10 cellular contexts compared by ENCODE assay signal in the genomic region with DNA sequence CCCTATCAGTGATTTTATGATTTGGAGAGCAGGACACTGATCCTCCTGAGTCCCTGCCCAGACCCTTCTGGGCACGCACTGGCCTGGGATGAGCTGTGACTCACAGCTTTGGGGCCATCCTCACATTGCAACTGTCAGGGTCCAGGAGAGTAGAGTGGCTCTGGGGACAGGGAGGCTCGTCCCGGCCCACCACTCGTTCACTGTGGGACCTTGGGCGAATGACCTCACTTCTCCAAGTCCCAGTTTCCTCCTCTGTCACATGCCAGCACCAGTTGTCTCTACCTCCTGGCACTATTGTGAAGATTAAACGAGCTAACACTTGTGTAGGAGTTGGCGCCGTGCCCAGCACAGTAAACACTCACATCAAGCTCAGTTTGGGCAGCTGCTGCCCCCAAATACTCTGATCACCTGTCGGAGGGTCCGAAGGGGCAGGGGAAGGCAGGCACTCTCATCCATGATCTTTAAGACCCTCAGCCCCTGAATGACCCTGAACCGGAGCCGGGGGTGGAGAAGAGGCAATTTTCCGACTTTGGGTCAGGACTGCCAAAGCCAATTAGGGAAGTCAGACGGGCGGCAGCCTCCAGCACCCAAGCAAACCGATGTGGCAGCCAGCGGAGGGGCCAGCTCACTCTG.
DNase-seq lines count a peak whose midpoint lies in the region; ATAC-seq and TF ChIP-seq lines count a peak whose summit lies in the region.
"Had no signal": no experiment of that assay in that cellular context is flagged by ENCODE, and none has a peak within 500 bp of the region (broad histone marks: within the 10 kb centered on the region; RNA-seq: fewer than 3 reads in every experiment).

No MANE protein-coding gene starts in this region.

- H3K27me3 ChIP-seq in breast epithelium (no peaks in the 10 kb centered on the region), esophagus squamous epithelium (no peaks in the 10 kb centered on the region), transverse colon (no peaks in the 10 kb centered on the region)

- H3K27ac Mint-ChIP-seq in MCF 10A (ENCODE audit: low read depth, unreplicated experiment) = no peak overlapping the region
- H3K27ac Mint-ChIP-seq: activated CD4-positive, alpha-beta T cell treated with anti-CD3 and anti-CD28 coated beads, Interleukin-2, amount 10 ng/mL, durations not matched to agents 24 days and 14 days had no signal

- no peaks in the 10 kb centered on the region for H3K4me1 ChIP-seq in breast epithelium
- peaks cover 0 to 40% (median 19%) of the 10 kb centered on the region in 3 donors for H3K4me1 ChIP-seq in esophagus squamous epithelium
- peaks cover 0 to 8% (median 0%) of the 10 kb centered on the region in 4 donors for H3K4me1 ChIP-seq in transverse colon

- ATAC-seq in HG03039 (IDR thresholded peaks at IDR 0.05; ENCODE audit: unreplicated experiment) (no peak), HG02763 (IDR thresholded peaks at IDR 0.05; ENCODE audit: unreplicated experiment) (no peak)

- H3K27ac ChIP-seq in breast epithelium (no peak overlapping the region), esophagus squamous epithelium (peak overlapping the region in 3 of 4 donors; percentile 48 to 62 (median 60)), transverse colon (no peak overlapping the region)

- WGBS in esophagus squamous epithelium, 2 donors = 10 to 26% methylated on average over 7 to 13 of the region's 17 CpGs
- WGBS in transverse colon (ENCODE audit: low coverage in 1 of 2), 2 donors = 32% methylated on average over 17 of the region's 17 CpGs; no CpG with 5 or more reads in 1 of the 2 donors

- no peaks in the 10 kb centered on the region for H3K36me3 Mint-ChIP-seq in MCF 10A (ENCODE audit: insufficient read depth, unreplicated experiment)

- peak; percentile 27 for DNase-seq in MCF 10A (ENCODE audit: unreplicated experiment)
- no peak for DNase-seq in breast epithelium (ENCODE audit: low spot score in 2 of 2)
- peak; percentile 87 to 96 for DNase-seq in NCI-H524 (lab: John Stamatoyannopoulos, UW)
- no peak for DNase-seq in esophagus squamous epithelium (lab: John Stamatoyannopoulos, UW)
- peak; percentile 15 for DNase-seq in transverse colon
- DNase-seq in GM10248 (ENCODE audit: extremely low spot score) = no peak
- DNase-seq: activated CD4-positive, alpha-beta T cell treated with anti-CD3 and anti-CD28 coated beads, Interleukin-2, amount 10 ng/mL, durations not matched to agents 24 days and 14 days; stimulated activated CD4-positive, alpha-beta T cell treated with anti-CD3 and anti-CD28 coated beads, Interleukin-4, amount 100 ng/mL, for 4 hours had no signal

- no peak for TF ChIP-seq POLR2A in breast epithelium (IDR thresholded peaks at IDR 0.05)
- TF ChIP-seq POLR2A in esophagus squamous epithelium (IDR thresholded peaks at IDR 0.05) = no peak
- no peak for TF ChIP-seq POLR2A in transverse colon (IDR thresholded peaks at IDR 0.05)

- TF ChIP-seq CTCF in MCF 10A (IDR thresholded peaks at IDR 0.05; ENCODE audit: unreplicated experiment) (no peak), breast epithelium (IDR thresholded peaks at IDR 0.05) (no peak), esophagus squamous epithelium (IDR thresholded peaks at IDR 0.05) (no peak), transverse colon (IDR thresholded peaks at IDR 0.05) (no peak), GM10248 (IDR thresholded peaks at IDR 0.05; ENCODE audit: control extremely low read depth, extremely low read depth, low read depth, missing control alignments) (no peak)

- no peaks in the 10 kb centered on the region for H3K9me3 Mint-ChIP-seq in MCF 10A (ENCODE audit: unreplicated experiment)
- H3K9me3 Mint-ChIP-seq: activated CD4-positive, alpha-beta T cell treated with anti-CD3 and anti-CD28 coated beads, Interleukin-2, amount 10 ng/mL, durations not matched to agents 24 days and 14 days had no signal

- CTCF ChIA-PET in MCF 10A (lab: Yijun Ruan, JAX) (interaction anchor here (0.6 kb wide), 1 partner anchor 19 kb away, joined by 3 read pairs; no protein-coding TSS in a partner anchor), GM10248 (lab: Yijun Ruan, JAX) (no interaction called here)

- BruUV-seq in MCF 10A (replicated peaks; lab: Mats Ljungman, UMichigan) = no TSS peak

- intact Hi-C loops in MCF 10A (cut with micrococcal nuclease) (loop anchor here (5.0 kb wide), 1 partner anchor 910 kb away; a partner anchor contains a TSS), breast epithelium (cut with DNase I; ENCODE audit: low total_unique reads) (no loop called here), esophagus squamous epithelium (cut with DNase I) (no loop called here), transverse colon (cut with DNase I; ENCODE audit: low total_unique reads) (no loop called here)

- H3K4me3 Mint-ChIP-seq in MCF 10A (ENCODE audit: unreplicated experiment) = no peak overlapping the region
- H3K4me3 Mint-ChIP-seq: activated CD4-positive, alpha-beta T cell treated with anti-CD3 and anti-CD28 coated beads, Interleukin-2, amount 10 ng/mL, durations not matched to agents 24 days and 14 days had no signal

- H3K9me3 ChIP-seq in breast epithelium (no peaks in the 10 kb centered on the region), esophagus squamous epithelium (no peaks in the 10 kb centered on the region), transverse colon (no peaks in the 10 kb centered on the region)

- POLR2A ChIA-PET in MCF 10A (lab: Yijun Ruan, JAX) (interaction anchor here (0.6 kb wide), 1 partner anchor 50 kb away, joined by 3 read pairs; no protein-coding TSS in a partner anchor), GM10248 (lab: Yijun Ruan, JAX) (no interaction called here)

- in situ Hi-C loops in transverse colon (cut with MboI; ENCODE audit: low pct_ligation_motif_present in 1 of 4, low pct_unique_long_range_greater_than_20kb in 1 of 4, low sequenced_read_pairs in 3 of 4) = no loop called here

- peaks cover 2% of the 10 kb centered on the region for H3K27me3 Mint-ChIP-seq in MCF 10A (ENCODE audit: insufficient read depth, unreplicated experiment)

- no peaks in the 10 kb centered on the region for H3K36me3 ChIP-seq in breast epithelium
- H3K36me3 ChIP-seq in esophagus squamous epithelium = no peaks in the 10 kb centered on the region
- no peaks in the 10 kb centered on the region for H3K36me3 ChIP-seq in transverse colon

- peaks cover 22% of the 10 kb centered on the region for H3K4me1 Mint-ChIP-seq in MCF 10A (ENCODE audit: insufficient read depth, unreplicated experiment)

- no peak for TF ChIP-seq EP300 in transverse colon (IDR thresholded peaks at IDR 0.05; ENCODE audit: low read depth)

- no peak overlapping the region for H3K4me3 ChIP-seq in breast epithelium
- peak overlapping the region in 1 of 4 donors; percentile 3 for H3K4me3 ChIP-seq in esophagus squamous epithelium
- H3K4me3 ChIP-seq in transverse colon = no peak overlapping the region

Comparison
In these comparisons a context has a peak if more than half of its experiments do, and no peak if none do; other contexts are left out.
1. DNase-seq: peak in MCF 10A (single experiment), NCI-H524 (2 of 2) and transverse colon (single experiment); none in breast epithelium (0 of 2), esophagus squamous epithelium (single experiment) and GM10248 (single experiment).
2. H3K27ac ChIP-seq: peak in esophagus squamous epithelium (3 of 4); none in breast epithelium (0 of 2) and transverse colon (0 of 4).